8 cellular contexts compared by ENCODE assay signal in the genomic region with DNA sequence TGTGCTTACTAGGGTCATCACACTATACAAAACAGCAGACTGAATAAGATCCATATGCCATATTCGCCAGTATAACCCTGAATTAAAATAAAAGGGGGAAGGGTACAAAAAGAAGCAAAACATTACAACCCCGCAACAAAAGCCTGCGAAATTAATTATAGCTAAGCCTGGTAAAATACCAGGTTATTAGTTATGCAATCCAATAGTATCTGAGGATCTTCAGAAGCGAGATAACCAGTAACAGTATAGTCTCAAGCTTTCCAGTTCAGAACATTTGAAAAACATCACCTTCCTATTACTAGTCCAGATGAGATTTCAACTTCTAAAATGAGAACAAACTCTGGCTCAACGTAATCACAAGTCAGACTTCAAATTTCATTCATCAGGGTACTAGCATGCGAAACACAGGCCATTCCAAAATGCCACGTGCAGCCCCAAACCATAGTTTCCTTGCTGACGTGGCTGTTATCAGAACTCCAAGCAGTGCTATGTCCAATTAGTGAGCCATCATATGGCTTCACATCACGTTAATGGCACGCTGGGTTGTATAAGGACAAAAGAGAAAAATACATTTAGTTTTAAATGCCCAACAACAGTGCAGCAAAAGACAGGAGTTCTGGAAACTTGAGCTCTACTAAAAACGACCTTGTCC. TPM values are rescaled to one million over a fixed set of nuclear protein-coding genes. Genes with fewer than 3 reads are reported as not detected.
A peak's percentile ranks its signal among the peaks of the same experiment; 100 is the strongest.
DNase-seq lines count a peak whose midpoint lies in the region; ATAC-seq and TF ChIP-seq lines count a peak whose summit lies in the region.

No MANE protein-coding gene starts in this region.

- H3K27ac Mint-ChIP-seq in CD4-positive, alpha-beta T cell = peak overlapping the region; percentile 90
- peak overlapping the region; percentile 96 for H3K27ac Mint-ChIP-seq in activated naive CD4-positive, alpha-beta T cell treated with anti-CD3 and anti-CD28 coated beads, Interleukin-2, amount 50 U/mL, for 24 hours

- H3K4me1 ChIP-seq in HUES64 (ENCODE audit: insufficient read depth, low read length) (no peaks in the 10 kb centered on the region; the same call in 1 of the 2 replicates), stomach smooth muscle (ENCODE audit: control insufficient read depth, insufficient read depth, low read length) (peaks cover 5% of the 10 kb centered on the region)

- no peaks in the 10 kb centered on the region for H3K9me3 ChIP-seq in CD4-positive, alpha-beta T cell (ENCODE audit: control insufficient read depth, low read length)
- H3K9me3 ChIP-seq in HUES64 (ENCODE audit: insufficient read depth, low read depth, low read length) = no peaks in the 10 kb centered on the region
- H3K9me3 ChIP-seq in iPS-18c (ENCODE audit: control insufficient read depth, insufficient read depth, low read length) = no peaks in the 10 kb centered on the region
- H3K9me3 ChIP-seq in stomach smooth muscle (ENCODE audit: control insufficient read depth in 2 of 2, low read length in 2 of 2) = no peaks in the 10 kb centered on the region

- peaks cover 53% of the 10 kb centered on the region for H3K4me1 Mint-ChIP-seq in CD4-positive, alpha-beta T cell (ENCODE audit: low read depth)
- H3K4me1 Mint-ChIP-seq in activated naive CD4-positive, alpha-beta T cell treated with anti-CD3 and anti-CD28 coated beads, Interleukin-2, amount 50 U/mL, for 24 hours = peaks cover 57% of the 10 kb centered on the region

- no peak for DNase-seq in CD4-positive, alpha-beta T cell
- DNase-seq in stimulated activated CD4-positive, alpha-beta T cell treated with anti-CD3 and anti-CD28 coated beads, Interleukin-4, amount 100 ng/mL, for 4 hours = no peak
- DNase-seq in RWPE1 (ENCODE audit: low spot score) = no peak

- intact Hi-C loops in CD4-positive, alpha-beta T cell (cut with DNase I, micrococcal nuclease) = loop anchor here (2.0 to 10.0 kb wide), 6 partner anchors 261 to 689 kb away; no protein-coding TSS in a partner anchor

- peaks cover 62% of the 10 kb centered on the region for H3K36me3 Mint-ChIP-seq in CD4-positive, alpha-beta T cell (ENCODE audit: low read depth)
- H3K36me3 Mint-ChIP-seq in activated naive CD4-positive, alpha-beta T cell treated with anti-CD3 and anti-CD28 coated beads, Interleukin-2, amount 50 U/mL, for 24 hours = peaks cover 15% of the 10 kb centered on the region

- WGBS in HUES64 = 45% methylated on average over 9 of the region's 11 CpGs

- H3K9ac ChIP-seq in HUES64 (ENCODE audit: low read depth, low read length) (peak overlapping the region; percentile 98), stomach smooth muscle (ENCODE audit: low read length in 2 of 2) (peak overlapping the region; percentile 60 to 81)

- no peak for TF ChIP-seq CTCF in CD4-positive, alpha-beta T cell (IDR thresholded peaks at IDR 0.05)
- no peak for TF ChIP-seq CTCF in RWPE1 (conservative IDR thresholded peaks at IDR 0.05; ENCODE audit: low read depth)

- peaks cover 51% of the 10 kb centered on the region for H3K36me3 ChIP-seq in HUES64 (ENCODE audit: insufficient read depth, low read length)
- peaks cover 3 to 7% of the 10 kb centered on the region in 2 donors for H3K36me3 ChIP-seq in stomach smooth muscle (ENCODE audit: control insufficient read depth in 2 of 2, insufficient read depth in 2 of 2, low read length in 2 of 2)

- peak overlapping the region; percentile 98 for H3K4me3 ChIP-seq in HUES64 (ENCODE audit: low read length)
- H3K4me3 ChIP-seq in iPS-18c (ENCODE audit: insufficient read depth, low read depth, low read length) = peak overlapping the region; percentile 96
- peak overlapping the region; percentile 72 to 91 for H3K4me3 ChIP-seq in stomach smooth muscle (ENCODE audit: low read length in 2 of 2)

- ATAC-seq in CD4-positive, alpha-beta T cell (ENCODE audit: poor library complexity) = no peak
- ATAC-seq in GM18868 (IDR thresholded peaks at IDR 0.05; ENCODE audit: unreplicated experiment) = no peak

- H3K9me3 Mint-ChIP-seq in CD4-positive, alpha-beta T cell = no peaks in the 10 kb centered on the region
- no peaks in the 10 kb centered on the region for H3K9me3 Mint-ChIP-seq in activated naive CD4-positive, alpha-beta T cell treated with anti-CD3 and anti-CD28 coated beads, Interleukin-2, amount 50 U/mL, for 24 hours

- no peak overlapping the region for H3K27ac ChIP-seq in CD4-positive, alpha-beta T cell (ENCODE audit: low read depth, low read length)
- H3K27ac ChIP-seq in HUES64 (ENCODE audit: low read depth, low read length) (no peak overlapping the region), stomach smooth muscle (ENCODE audit: low read length) (no peak overlapping the region), RWPE1 (no peak overlapping the region)

- no peaks in the 10 kb centered on the region for H3K27me3 ChIP-seq in CD4-positive, alpha-beta T cell (ENCODE audit: control insufficient read depth, insufficient read depth, low read length)
- H3K27me3 ChIP-seq in HUES64 (ENCODE audit: insufficient read depth, low read length) = no peaks in the 10 kb centered on the region
- H3K27me3 ChIP-seq in stomach smooth muscle (ENCODE audit: control insufficient read depth in 1 of 2, insufficient read depth in 2 of 2, low read length in 2 of 2) = no peaks in the 10 kb centered on the region

- peaks cover 5% of the 10 kb centered on the region for H3K27me3 Mint-ChIP-seq in CD4-positive, alpha-beta T cell
- no peaks in the 10 kb centered on the region for H3K27me3 Mint-ChIP-seq in activated naive CD4-positive, alpha-beta T cell treated with anti-CD3 and anti-CD28 coated beads, Interleukin-2, amount 50 U/mL, for 24 hours

- CTCF ChIA-PET in CD4-positive, alpha-beta T cell (lab: Charles Lee) = interaction anchor here (1.3 to 2.2 kb wide), 6 partner anchors 44 to 584 kb away, joined by 4 to 12 read pairs (median 4); a partner anchor contains a TSS
- CTCF ChIA-PET in RWPE1 (lab: Yijun Ruan, JAX) = interaction anchor here (0.5 to 1.7 kb wide), 2 partner anchors 122 to 129 kb away, joined by 3 to 4 read pairs; no protein-coding TSS in a partner anchor

- peak overlapping the region; percentile 97 for H3K4me3 Mint-ChIP-seq in CD4-positive, alpha-beta T cell
- H3K4me3 Mint-ChIP-seq in activated naive CD4-positive, alpha-beta T cell treated with anti-CD3 and anti-CD28 coated beads, Interleukin-2, amount 50 U/mL, for 24 hours = peak overlapping the region; percentile 96

- POLR2A ChIA-PET in CD4-positive, alpha-beta T cell (lab: Charles Lee) = interaction anchor here (1.0 to 3.2 kb wide), 17 partner anchors 10 to 683 kb away, joined by 3 to 91 read pairs (median 10); a partner anchor contains a TSS
- POLR2A ChIA-PET in RWPE1 (lab: Yijun Ruan, JAX; ENCODE audit: low non-redundant PET) = no interaction called here

RNA-seq across cellular contexts. Expression of a gene that starts 1.1 kb away (rescaled TPM):
- 10 to 100 TPM; 78.8 to 79.5 TPM for total RNA-seq in CD4-positive, alpha-beta T cell
- 138 TPM for polyA plus RNA-seq in HUES64 (2013, experiment 1 of 2)
- 152 TPM for polyA plus RNA-seq in HUES64 (2013, experiment 2 of 2)
